Comparison of ENCODE assay signal across 8 cellular contexts in genomic region chr15:42735382-42736165, GRCh38. TPM values are rescaled to one million over a fixed set of nuclear protein-coding genes. Genes with fewer than 3 reads are reported as not detected.
A peak's percentile ranks its signal among the peaks of the same experiment; 100 is the strongest.
DNase-seq lines count a peak whose midpoint lies in the region; ATAC-seq, FAIRE-seq and TF ChIP-seq lines count a peak whose summit lies in the region.

No MANE protein-coding gene starts in this region.

- peaks cover 17% of the 10 kb centered on the region for H3K36me3 Mint-ChIP-seq in progenitor cell of endocrine pancreas (ENCODE audit: insufficient read depth)

- no peak for ATAC-seq in RWPE2 (ENCODE audit: low read depth)

- H3K27ac ChIP-seq in RWPE2 (ENCODE audit: poor library complexity, severe bottlenecking): no peak overlapping the region
- peak overlapping the region; percentile 56 for H3K27ac ChIP-seq in fibroblast of lung (ENCODE audit: insufficient read depth, low read length)

- peaks cover 3% of the 10 kb centered on the region for H3K4me1 ChIP-seq in RWPE2 (ENCODE audit: insufficient read depth, poor library complexity, severe bottlenecking)
- H3K4me1 ChIP-seq in fibroblast of lung (ENCODE audit: control insufficient read depth, extremely low read depth, insufficient read depth, low read length): peaks cover 3% of the 10 kb centered on the region

- peak overlapping the region; percentile 94 for H3K4me2 ChIP-seq in fibroblast of lung (ENCODE audit: extremely low read depth, insufficient read depth, low read length)

- TF ChIP-seq CTCF in GM06990 (IDR thresholded peaks at IDR 0.05; ENCODE audit: insufficient read depth, low read length, poor library complexity, severe bottlenecking) (no peak), RWPE2 (IDR thresholded peaks at IDR 0.05; ENCODE audit: poor library complexity, severe bottlenecking) (no peak), fibroblast of lung (conservative IDR thresholded peaks at IDR 0.05 in 1 of 2, IDR thresholded peaks at IDR 0.05 in 1 of 2; ENCODE audit: low read depth in 1 of 2, low read length in 2 of 2) (no peak), progenitor cell of endocrine pancreas (IDR thresholded peaks at IDR 0.05; ENCODE audit: unreplicated experiment) (no peak)

- no peaks in the 10 kb centered on the region for H3K27me3 ChIP-seq in GM06990 (replicated peaks; ENCODE audit: control insufficient read depth, insufficient read depth, low read length)
- H3K27me3 ChIP-seq in RWPE2 (ENCODE audit: insufficient read depth, poor library complexity, severe bottlenecking): no peaks in the 10 kb centered on the region
- H3K27me3 ChIP-seq in fibroblast of lung (ENCODE audit: control insufficient read depth, insufficient read depth, low read length): no peaks in the 10 kb centered on the region

- no peak overlapping the region for H2AFZ ChIP-seq in fibroblast of lung (ENCODE audit: low read length)

- no peaks in the 10 kb centered on the region for H4K20me1 ChIP-seq in fibroblast of lung (ENCODE audit: control insufficient read depth, extremely low read depth, insufficient read depth, low read length)

- H3K9me3 Mint-ChIP-seq in progenitor cell of endocrine pancreas (ENCODE audit: low read depth): no peaks in the 10 kb centered on the region

- no peak for TF ChIP-seq POLR2A in GM12892 (IDR thresholded peaks at IDR 0.05; ENCODE audit: low read depth, low read length)

- peaks cover 14% of the 10 kb centered on the region for H3K36me3 ChIP-seq in GM06990 (ENCODE audit: control insufficient read depth, insufficient read depth, low read length)
- peaks cover 50% of the 10 kb centered on the region for H3K36me3 ChIP-seq in RWPE2 (ENCODE audit: low read depth)
- H3K36me3 ChIP-seq in fibroblast of lung (ENCODE audit: control insufficient read depth, insufficient read depth, low read length): peaks cover 22% of the 10 kb centered on the region

- peak overlapping the region; percentile 71 for H3K9ac ChIP-seq in fibroblast of lung (ENCODE audit: insufficient read depth, low read length)

- H3K27me3 Mint-ChIP-seq in progenitor cell of endocrine pancreas: no peaks in the 10 kb centered on the region

- peaks cover 6% of the 10 kb centered on the region for H3K79me2 ChIP-seq in fibroblast of lung (ENCODE audit: control insufficient read depth, insufficient read depth, low read length)

- H3K4me3 ChIP-seq in GM06990 (replicated peaks; ENCODE audit: low read depth, low read length): peak overlapping the region; percentile 85
- H3K4me3 ChIP-seq in RWPE2 (ENCODE audit: severe bottlenecking): peak overlapping the region; percentile 84
- peak overlapping the region; percentile 69 to 82 (median 72) for H3K4me3 ChIP-seq in fibroblast of lung (replicated peaks in 1 of 4; ENCODE audit: control extremely low read depth in 1 of 4, insufficient read depth in 1 of 4, low read depth in 3 of 4, low read length in 4 of 4)

- H3K27ac Mint-ChIP-seq in progenitor cell of endocrine pancreas: peak overlapping the region; percentile 69

- DNase-seq in GM06990 (ENCODE audit: extremely low read depth, insufficient read length): no peak
- DNase-seq in RWPE2 (ENCODE audit: low spot score): peak; percentile 73
- DNase-seq in fibroblast of lung (ENCODE audit: low read depth in 2 of 2): no peak
- no peak for DNase-seq in progenitor cell of endocrine pancreas (ENCODE audit: low spot score, unreplicated experiment)
- DNase-seq in stimulated activated CD8-positive, alpha-beta memory T cell treated with anti-CD3 and anti-CD28 coated beads, Interleukin-4, amount 100 ng/mL, for 48 hours: no peak
- no peak for DNase-seq in NCI-H748 treated with DMSO at 0.1 percent for 48 hours (lab: John Stamatoyannopoulos, UW)
- DNase-seq in GM12892 (ENCODE audit: insufficient read length): no peak
- DNase-seq in NCI-H1436 (lab: John Stamatoyannopoulos, UW): no peak

- FAIRE-seq in GM12892 (lab: Jason Lieb, UNC): no peak

- H3K9me3 ChIP-seq in RWPE2 (ENCODE audit: severe bottlenecking) (no peaks in the 10 kb centered on the region), fibroblast of lung (ENCODE audit: control insufficient read depth, insufficient read depth, low read depth, low read length) (no peaks in the 10 kb centered on the region)

- H3K4me3 Mint-ChIP-seq in progenitor cell of endocrine pancreas (ENCODE audit: low read depth): peak overlapping the region; percentile 77

- H3K4me1 Mint-ChIP-seq in progenitor cell of endocrine pancreas (ENCODE audit: low read depth): peaks cover 7% of the 10 kb centered on the region

RNA-seq across cellular contexts. Expression of gene CDAN1, which starts 1.4 kb away (rescaled TPM):
- total RNA-seq in fibroblast of lung (8.9 and 9.5 TPM in 2 replicates), progenitor cell of endocrine pancreas (36.4 and 46.1 TPM in 2 replicates)
- 3.0 and 4.1 TPM in 2 replicates for polyA plus RNA-seq in fibroblast of lung
- 3.8 and 6.4 TPM in 2 replicates for polyA plus RNA-seq in fibroblast of lung (2012)
- 2.6 and 6.3 TPM in 2 replicates for polyA minus RNA-seq in fibroblast of lung (ENCODE audit: low replicate concordance)
- polyA plus RNA-seq in GM12892 (2012; ENCODE audit: missing spikeins): 6.1 TPM
